1 cellular context compared by ENCODE assay signal in genomic region chr11:72771507-72771906, GRCh38.
TF ChIP-seq lines count a peak whose summit lies in the region.

No MANE protein-coding gene starts in this region.

TF ChIP-seq in IMR-90, 13 proteins besides CTCF, POLR2A, EP300 and RAD21 (continued from another document):
- TF ChIP-seq BHLHE40 (IDR thresholded peaks at IDR 0.05; ENCODE audit: low read depth, low read length) (no peak), MAZ (IDR thresholded peaks at IDR 0.05; ENCODE audit: borderline replicate concordance, low read depth, low read length) (peak; percentile 86), USF2 (IDR thresholded peaks at IDR 0.05; ENCODE audit: low read depth, low read length) (no peak), FOS (IDR thresholded peaks at IDR 0.05; ENCODE audit: low read depth, low read length) (peak; percentile 86), NFE2L2 (IDR thresholded peaks at IDR 0.05; ENCODE audit: low read depth, low read length) (no peak), SMC3 (IDR thresholded peaks at IDR 0.05; ENCODE audit: low read depth, low read length) (peak; percentile 17; the same call in 1 of the 2 replicates), RCOR1 (IDR thresholded peaks at IDR 0.05; ENCODE audit: insufficient replicate concordance, low read length) (peak; percentile 33), MXI1 (IDR thresholded peaks at IDR 0.05; ENCODE audit: borderline replicate concordance, low read depth, low read length) (no peak)
